13 cellular contexts compared by ENCODE assay signal in the genomic region with DNA sequence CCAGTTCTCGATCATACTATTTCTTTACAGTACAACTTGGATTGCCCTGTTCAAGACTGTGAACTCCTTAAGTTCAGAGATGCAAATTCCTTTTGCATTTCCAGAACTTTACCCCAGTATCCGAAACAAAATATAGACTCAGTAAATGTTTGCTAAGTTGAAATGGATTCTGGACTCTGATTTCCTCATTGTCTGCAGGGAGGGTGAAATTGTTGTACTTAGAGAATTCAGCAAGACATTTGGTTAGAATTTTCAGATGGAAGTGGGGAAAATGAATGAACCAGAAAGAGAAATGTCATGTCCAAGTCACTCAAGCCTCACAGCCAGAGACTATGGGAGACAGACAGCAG. TPM values are rescaled to one million over a fixed set of nuclear protein-coding genes. Genes with fewer than 3 reads are reported as not detected.
A peak's percentile ranks its signal among the peaks of the same experiment; 100 is the strongest.
DNase-seq lines count a peak whose midpoint lies in the region; ATAC-seq and TF ChIP-seq lines count a peak whose summit lies in the region.
"Had no signal": no experiment of that assay in that cellular context is flagged by ENCODE, and none has a peak within 500 bp of the region (broad histone marks: within the 10 kb centered on the region; RNA-seq: fewer than 3 reads in every experiment).

No MANE protein-coding gene starts in this region.

- H3K27ac Mint-ChIP-seq in activated T-cell treated with anti-CD3 and anti-CD28 coated beads, Interleukin-2, amount 50 U/mL, for 24 hours: peak overlapping the region; percentile 3
- H3K27ac Mint-ChIP-seq in naive B cell: peak overlapping the region in 4 of 6 donors; percentile 5 to 77 (median 34)

- no peaks in the 10 kb centered on the region for H3K9me3 ChIP-seq in duodenal mucosa (ENCODE audit: control insufficient read depth in 1 of 2, low read length in 2 of 2)
- H3K9me3 ChIP-seq in thoracic aorta: no peaks in the 10 kb centered on the region

- no peak for TF ChIP-seq CTCF in thoracic aorta (IDR thresholded peaks at IDR 0.05)

- no peak for DNase-seq in activated T-cell treated with anti-CD3 and anti-CD28 coated beads, Interleukin-2, amount 50 U/mL, for 24 hours
- DNase-seq in activated T-cell treated with anti-CD3 and anti-CD28 coated beads for 4 hours: no peak
- DNase-seq in naive B cell: no peak
- no peak for DNase-seq in thoracic aorta (ENCODE audit: low spot score)
- no peak for DNase-seq in AML-193 (lab: John Stamatoyannopoulos, UW)
- DNase-seq: activated gamma-delta T cell; NCI-H2107; NK-92 treated with Interleukin-12 subunit alpha and Interleukin-12 subunit beta, amount 100 ng/mL, for 24 hours had no signal

- peak overlapping the region; percentile 6 to 50 for H3K9ac ChIP-seq in duodenal mucosa (ENCODE audit: low read depth in 1 of 2, low read length in 2 of 2)

- H3K36me3 ChIP-seq in duodenal mucosa (ENCODE audit: control insufficient read depth in 1 of 2, insufficient read depth in 2 of 2, low read length in 2 of 2) (peaks cover 0 to 7% of the 10 kb centered on the region in 2 donors), thoracic aorta (peaks cover 6% of the 10 kb centered on the region)

- peak overlapping the region; percentile 23 for H3K27ac ChIP-seq in duodenal mucosa (ENCODE audit: low read depth, low read length)
- H3K27ac ChIP-seq in thoracic aorta: peak overlapping the region; percentile 91 to 97
- H3K27ac ChIP-seq: HL-60 had no signal

- H3K4me1 ChIP-seq in duodenal mucosa (ENCODE audit: control insufficient read depth in 1 of 2, insufficient read depth in 2 of 2, low read length in 2 of 2) (peaks cover 62 to 73% of the 10 kb centered on the region in 2 donors), thoracic aorta (ENCODE audit: control insufficient read depth in 1 of 2, low read depth in 2 of 2) (peaks cover 93 to 100% of the 10 kb centered on the region in 2 donors)

- H3K9me3 Mint-ChIP-seq in activated T-cell treated with anti-CD3 and anti-CD28 coated beads, Interleukin-2, amount 50 U/mL, for 24 hours: no peaks in the 10 kb centered on the region
- no peaks in the 10 kb centered on the region for H3K9me3 Mint-ChIP-seq in naive B cell
- H3K9me3 Mint-ChIP-seq: memory B cell had no signal

- H3K4me3 Mint-ChIP-seq in activated T-cell treated with anti-CD3 and anti-CD28 coated beads, Interleukin-2, amount 50 U/mL, for 24 hours: no peak overlapping the region
- no peak overlapping the region for H3K4me3 Mint-ChIP-seq in naive B cell
- H3K4me3 Mint-ChIP-seq: memory B cell had no signal

- H3K27me3 Mint-ChIP-seq in activated T-cell treated with anti-CD3 and anti-CD28 coated beads, Interleukin-2, amount 50 U/mL, for 24 hours: no peaks in the 10 kb centered on the region
- no peaks in the 10 kb centered on the region for H3K27me3 Mint-ChIP-seq in naive B cell
- H3K27me3 Mint-ChIP-seq: memory B cell had no signal

- H3K4me1 Mint-ChIP-seq in activated T-cell treated with anti-CD3 and anti-CD28 coated beads, Interleukin-2, amount 50 U/mL, for 24 hours (ENCODE audit: low read depth): peaks cover 61% of the 10 kb centered on the region
- peaks cover 29 to 48% (median 34%) of the 10 kb centered on the region in 3 donors for H3K4me1 Mint-ChIP-seq in naive B cell

- H3K4me3 ChIP-seq in duodenal mucosa (ENCODE audit: low read depth in 1 of 2, low read length in 2 of 2): peak overlapping the region in 1 of 2 donors; percentile 19
- peak overlapping the region; percentile 34 for H3K4me3 ChIP-seq in thoracic aorta

- H3K36me3 Mint-ChIP-seq in activated T-cell treated with anti-CD3 and anti-CD28 coated beads, Interleukin-2, amount 50 U/mL, for 24 hours (ENCODE audit: low read depth): peaks cover 60% of the 10 kb centered on the region
- peaks cover 18 to 33% of the 10 kb centered on the region in 2 donors for H3K36me3 Mint-ChIP-seq in naive B cell

- ATAC-seq in naive B cell (ENCODE audit: low read depth in 2 of 2): no peak
- no peak for ATAC-seq in thoracic aorta (ENCODE audit: insufficient number of reproducible peaks, low FRiP score, low read depth)
- ATAC-seq in GM18502 (IDR thresholded peaks at IDR 0.05; ENCODE audit: poor library complexity, unreplicated experiment): no peak
- ATAC-seq in HG03442 (IDR thresholded peaks at IDR 0.05; ENCODE audit: unreplicated experiment): no peak

- H3K27me3 ChIP-seq in duodenal mucosa (ENCODE audit: control insufficient read depth in 1 of 2, insufficient read depth in 2 of 2, low read length in 2 of 2) (no peaks in the 10 kb centered on the region), thoracic aorta (replicated peaks; ENCODE audit: insufficient read depth) (no peaks in the 10 kb centered on the region)

RNA-seq across cellular contexts. Expression of a gene that starts 14.0 kb away (rescaled TPM):
- polyA plus RNA-seq in naive B cell (ENCODE audit: low read depth in 6 of 6): 10 to 100 TPM; 42.0 to 80.5 (median 48.1) TPM
- 100 to 1,000 TPM; 122 to 181 TPM for total RNA-seq in thoracic aorta
